Comparison of ENCODE assay signal across 1 cellular context in genomic region chr6:52416629-52417151, GRCh38.
TF ChIP-seq lines count a peak whose summit lies in the region.

No MANE protein-coding gene starts in this region.

TF ChIP-seq in K562, 482 proteins besides CTCF, POLR2A, EP300 and RAD21 (continued from another document and continues in another):
- TF ChIP-seq, protein P1, sequence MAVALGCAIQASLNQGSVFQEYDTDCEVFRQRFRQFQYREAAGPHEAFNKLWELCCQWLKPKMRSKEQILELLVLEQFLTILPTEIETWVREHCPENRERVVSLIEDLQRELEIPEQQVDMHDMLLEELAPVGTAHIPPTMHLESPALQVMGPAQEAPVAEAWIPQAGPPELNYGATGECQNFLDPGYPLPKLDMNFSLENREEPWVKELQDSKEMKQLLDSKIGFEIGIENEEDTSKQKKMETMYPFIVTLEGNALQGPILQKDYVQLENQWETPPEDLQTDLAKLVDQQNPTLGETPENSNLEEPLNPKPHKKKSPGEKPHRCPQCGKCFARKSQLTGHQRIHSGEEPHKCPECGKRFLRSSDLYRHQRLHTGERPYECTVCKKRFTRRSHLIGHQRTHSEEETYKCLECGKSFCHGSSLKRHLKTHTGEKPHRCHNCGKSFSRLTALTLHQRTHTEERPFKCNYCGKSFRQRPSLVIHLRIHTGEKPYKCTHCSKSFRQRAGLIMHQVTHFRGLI (CRISPR knock-in tag; IDR thresholded peaks at IDR 0.05), result no peak
- TF ChIP-seq TEAD4 (IDR thresholded peaks at IDR 0.05; ENCODE audit: low read length) (peak; percentile 55; the same call in 1 of the 2 replicates), TEAD4 (CRISPR knock-in tag; IDR thresholded peaks at IDR 0.05; ENCODE audit: borderline replicate concordance) (no peak), CLOCK (CRISPR knock-in tag; IDR thresholded peaks at IDR 0.05; ENCODE audit: borderline replicate concordance) (no peak), IRF2 (CRISPR knock-in tag; IDR thresholded peaks at IDR 0.05) (no peak), NFXL1 (CRISPR knock-in tag; IDR thresholded peaks at IDR 0.05) (no peak), HMG20A (CRISPR knock-in tag; conservative IDR thresholded peaks at IDR 0.05) (no peak), ZNF24 (IDR thresholded peaks at IDR 0.05) (0 out of 2 replicates have a peak, but pooled peaks have one; percentile 32), ZNF695 (CRISPR knock-in tag; IDR thresholded peaks at IDR 0.05) (no peak), SMAD2 (IDR thresholded peaks at IDR 0.05; ENCODE audit: low read depth, low read length) (no peak), BCLAF1 (IDR thresholded peaks at IDR 0.05; ENCODE audit: borderline replicate concordance in 1 of 2, control insufficient read depth in 1 of 2, low read depth in 2 of 2, low read length in 1 of 2) (no peak), SRSF7 (optimal IDR thresholded peaks at IDR 0.05; ENCODE audit: low read depth, low read length) (no peak), HLTF (IDR thresholded peaks at IDR 0.05) (no peak), CTBP1 (IDR thresholded peaks at IDR 0.05; ENCODE audit: borderline replicate concordance) (peak; percentile 31; the same call in 1 of the 2 replicates), EZH2 (IDR thresholded peaks at IDR 0.05; ENCODE audit: borderline replicate concordance, low read depth, low read length) (no peak), FOXK2 (conservative IDR thresholded peaks at IDR 0.05 in 1 of 2, IDR thresholded peaks at IDR 0.05 in 1 of 2; ENCODE audit: low read depth in 2 of 2) (peak; percentile 66 to 67; a peak in 2 of 4 replicates), MCM7 (IDR thresholded peaks at IDR 0.05) (no peak), NCOR1 (IDR thresholded peaks at IDR 0.05) (0 out of 2 replicates have a peak, but pooled peaks have one; percentile 10), SNRNP70 (optimal IDR thresholded peaks at IDR 0.05; ENCODE audit: low read depth, low read length) (no peak), SRSF1 (IDR thresholded peaks at IDR 0.05; ENCODE audit: low read depth, low read length) (no peak), SRSF3 (IDR thresholded peaks at IDR 0.05; ENCODE audit: insufficient read depth, low read length) (no peak), RBM15 (IDR thresholded peaks at IDR 0.05; ENCODE audit: insufficient read depth, low read length) (no peak), DIDO1 (tag; IDR thresholded peaks at IDR 0.05; ENCODE audit: low read depth) (no peak), FOXA1 (IDR thresholded peaks at IDR 0.05; ENCODE audit: borderline replicate concordance) (no peak), MXI1 (IDR thresholded peaks at IDR 0.05; ENCODE audit: low read depth, low read length) (no peak), ZBED1 (IDR thresholded peaks at IDR 0.05) (no peak), ARHGAP35 (IDR thresholded peaks at IDR 0.05; ENCODE audit: partially characterized antibody) (no peak), BMI1 (IDR thresholded peaks at IDR 0.05; ENCODE audit: low read length) (no peak), TCF7 (IDR thresholded peaks at IDR 0.05; ENCODE audit: borderline replicate concordance) (0 out of 2 replicates have a peak, but pooled peaks have one; percentile 4), TAF9B (IDR thresholded peaks at IDR 0.05; ENCODE audit: partially characterized antibody) (no peak), TBL1XR1 (IDR thresholded peaks at IDR 0.05; ENCODE audit: low read length in 2 of 2) (no peak), FOXJ3 (CRISPR knock-in tag; IDR thresholded peaks at IDR 0.05) (no peak), NUFIP1 (IDR thresholded peaks at IDR 0.05; ENCODE audit: partially characterized antibody) (no peak), CBX1 (IDR thresholded peaks at IDR 0.05; ENCODE audit: low read depth) (no peak), FOXJ2 (tag; IDR thresholded peaks at IDR 0.05) (no peak)
- TF ChIP-seq, protein P2, sequence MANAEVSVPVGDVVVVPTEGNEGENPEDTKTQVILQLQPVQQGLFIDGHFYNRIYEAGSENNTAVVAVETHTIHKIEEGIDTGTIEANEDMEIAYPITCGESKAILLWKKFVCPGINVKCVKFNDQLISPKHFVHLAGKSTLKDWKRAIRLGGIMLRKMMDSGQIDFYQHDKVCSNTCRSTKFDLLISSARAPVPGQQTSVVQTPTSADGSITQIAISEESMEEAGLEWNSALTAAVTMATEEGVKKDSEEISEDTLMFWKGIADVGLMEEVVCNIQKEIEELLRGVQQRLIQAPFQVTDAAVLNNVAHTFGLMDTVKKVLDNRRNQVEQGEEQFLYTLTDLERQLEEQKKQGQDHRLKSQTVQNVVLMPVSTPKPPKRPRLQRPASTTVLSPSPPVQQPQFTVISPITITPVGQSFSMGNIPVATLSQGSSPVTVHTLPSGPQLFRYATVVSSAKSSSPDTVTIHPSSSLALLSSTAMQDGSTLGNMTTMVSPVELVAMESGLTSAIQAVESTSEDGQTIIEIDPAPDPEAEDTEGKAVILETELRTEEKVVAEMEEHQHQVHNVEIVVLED (CRISPR knock-in tag; IDR thresholded peaks at IDR 0.05), result no peak
- TF ChIP-seq, protein P3, sequence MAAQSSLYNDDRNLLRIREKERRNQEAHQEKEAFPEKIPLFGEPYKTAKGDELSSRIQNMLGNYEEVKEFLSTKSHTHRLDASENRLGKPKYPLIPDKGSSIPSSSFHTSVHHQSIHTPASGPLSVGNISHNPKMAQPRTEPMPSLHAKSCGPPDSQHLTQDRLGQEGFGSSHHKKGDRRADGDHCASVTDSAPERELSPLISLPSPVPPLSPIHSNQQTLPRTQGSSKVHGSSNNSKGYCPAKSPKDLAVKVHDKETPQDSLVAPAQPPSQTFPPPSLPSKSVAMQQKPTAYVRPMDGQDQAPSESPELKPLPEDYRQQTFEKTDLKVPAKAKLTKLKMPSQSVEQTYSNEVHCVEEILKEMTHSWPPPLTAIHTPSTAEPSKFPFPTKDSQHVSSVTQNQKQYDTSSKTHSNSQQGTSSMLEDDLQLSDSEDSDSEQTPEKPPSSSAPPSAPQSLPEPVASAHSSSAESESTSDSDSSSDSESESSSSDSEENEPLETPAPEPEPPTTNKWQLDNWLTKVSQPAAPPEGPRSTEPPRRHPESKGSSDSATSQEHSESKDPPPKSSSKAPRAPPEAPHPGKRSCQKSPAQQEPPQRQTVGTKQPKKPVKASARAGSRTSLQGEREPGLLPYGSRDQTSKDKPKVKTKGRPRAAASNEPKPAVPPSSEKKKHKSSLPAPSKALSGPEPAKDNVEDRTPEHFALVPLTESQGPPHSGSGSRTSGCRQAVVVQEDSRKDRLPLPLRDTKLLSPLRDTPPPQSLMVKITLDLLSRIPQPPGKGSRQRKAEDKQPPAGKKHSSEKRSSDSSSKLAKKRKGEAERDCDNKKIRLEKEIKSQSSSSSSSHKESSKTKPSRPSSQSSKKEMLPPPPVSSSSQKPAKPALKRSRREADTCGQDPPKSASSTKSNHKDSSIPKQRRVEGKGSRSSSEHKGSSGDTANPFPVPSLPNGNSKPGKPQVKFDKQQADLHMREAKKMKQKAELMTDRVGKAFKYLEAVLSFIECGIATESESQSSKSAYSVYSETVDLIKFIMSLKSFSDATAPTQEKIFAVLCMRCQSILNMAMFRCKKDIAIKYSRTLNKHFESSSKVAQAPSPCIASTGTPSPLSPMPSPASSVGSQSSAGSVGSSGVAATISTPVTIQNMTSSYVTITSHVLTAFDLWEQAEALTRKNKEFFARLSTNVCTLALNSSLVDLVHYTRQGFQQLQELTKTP (IDR thresholded peaks at IDR 0.05; ENCODE audit: low read depth in 1 of 2, partially characterized antibody in 2 of 2), result no peak
- TF ChIP-seq, protein P4, sequence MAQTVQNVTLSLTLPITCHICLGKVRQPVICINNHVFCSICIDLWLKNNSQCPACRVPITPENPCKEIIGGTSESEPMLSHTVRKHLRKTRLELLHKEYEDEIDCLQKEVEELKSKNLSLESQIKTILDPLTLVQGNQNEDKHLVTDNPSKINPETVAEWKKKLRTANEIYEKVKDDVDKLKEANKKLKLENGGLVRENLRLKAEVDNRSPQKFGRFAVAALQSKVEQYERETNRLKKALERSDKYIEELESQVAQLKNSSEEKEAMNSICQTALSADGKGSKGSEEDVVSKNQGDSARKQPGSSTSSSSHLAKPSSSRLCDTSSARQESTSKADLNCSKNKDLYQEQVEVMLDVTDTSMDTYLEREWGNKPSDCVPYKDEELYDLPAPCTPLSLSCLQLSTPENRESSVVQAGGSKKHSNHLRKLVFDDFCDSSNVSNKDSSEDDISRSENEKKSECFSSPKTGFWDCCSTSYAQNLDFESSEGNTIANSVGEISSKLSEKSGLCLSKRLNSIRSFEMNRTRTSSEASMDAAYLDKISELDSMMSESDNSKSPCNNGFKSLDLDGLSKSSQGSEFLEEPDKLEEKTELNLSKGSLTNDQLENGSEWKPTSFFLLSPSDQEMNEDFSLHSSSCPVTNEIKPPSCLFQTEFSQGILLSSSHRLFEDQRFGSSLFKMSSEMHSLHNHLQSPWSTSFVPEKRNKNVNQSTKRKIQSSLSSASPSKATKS (CRISPR knock-in tag; IDR thresholded peaks at IDR 0.05), result no peak
- TF ChIP-seq, protein P5, sequence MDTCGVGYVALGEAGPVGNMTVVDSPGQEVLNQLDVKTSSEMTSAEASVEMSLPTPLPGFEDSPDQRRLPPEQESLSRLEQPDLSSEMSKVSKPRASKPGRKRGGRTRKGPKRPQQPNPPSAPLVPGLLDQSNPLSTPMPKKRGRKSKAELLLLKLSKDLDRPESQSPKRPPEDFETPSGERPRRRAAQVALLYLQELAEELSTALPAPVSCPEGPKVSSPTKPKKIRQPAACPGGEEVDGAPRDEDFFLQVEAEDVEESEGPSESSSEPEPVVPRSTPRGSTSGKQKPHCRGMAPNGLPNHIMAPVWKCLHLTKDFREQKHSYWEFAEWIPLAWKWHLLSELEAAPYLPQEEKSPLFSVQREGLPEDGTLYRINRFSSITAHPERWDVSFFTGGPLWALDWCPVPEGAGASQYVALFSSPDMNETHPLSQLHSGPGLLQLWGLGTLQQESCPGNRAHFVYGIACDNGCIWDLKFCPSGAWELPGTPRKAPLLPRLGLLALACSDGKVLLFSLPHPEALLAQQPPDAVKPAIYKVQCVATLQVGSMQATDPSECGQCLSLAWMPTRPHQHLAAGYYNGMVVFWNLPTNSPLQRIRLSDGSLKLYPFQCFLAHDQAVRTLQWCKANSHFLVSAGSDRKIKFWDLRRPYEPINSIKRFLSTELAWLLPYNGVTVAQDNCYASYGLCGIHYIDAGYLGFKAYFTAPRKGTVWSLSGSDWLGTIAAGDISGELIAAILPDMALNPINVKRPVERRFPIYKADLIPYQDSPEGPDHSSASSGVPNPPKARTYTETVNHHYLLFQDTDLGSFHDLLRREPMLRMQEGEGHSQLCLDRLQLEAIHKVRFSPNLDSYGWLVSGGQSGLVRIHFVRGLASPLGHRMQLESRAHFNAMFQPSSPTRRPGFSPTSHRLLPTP (IDR thresholded peaks at IDR 0.05; ENCODE audit: borderline replicate concordance, extremely low read depth, insufficient read length), result no peak
- TF ChIP-seq, protein P6, sequence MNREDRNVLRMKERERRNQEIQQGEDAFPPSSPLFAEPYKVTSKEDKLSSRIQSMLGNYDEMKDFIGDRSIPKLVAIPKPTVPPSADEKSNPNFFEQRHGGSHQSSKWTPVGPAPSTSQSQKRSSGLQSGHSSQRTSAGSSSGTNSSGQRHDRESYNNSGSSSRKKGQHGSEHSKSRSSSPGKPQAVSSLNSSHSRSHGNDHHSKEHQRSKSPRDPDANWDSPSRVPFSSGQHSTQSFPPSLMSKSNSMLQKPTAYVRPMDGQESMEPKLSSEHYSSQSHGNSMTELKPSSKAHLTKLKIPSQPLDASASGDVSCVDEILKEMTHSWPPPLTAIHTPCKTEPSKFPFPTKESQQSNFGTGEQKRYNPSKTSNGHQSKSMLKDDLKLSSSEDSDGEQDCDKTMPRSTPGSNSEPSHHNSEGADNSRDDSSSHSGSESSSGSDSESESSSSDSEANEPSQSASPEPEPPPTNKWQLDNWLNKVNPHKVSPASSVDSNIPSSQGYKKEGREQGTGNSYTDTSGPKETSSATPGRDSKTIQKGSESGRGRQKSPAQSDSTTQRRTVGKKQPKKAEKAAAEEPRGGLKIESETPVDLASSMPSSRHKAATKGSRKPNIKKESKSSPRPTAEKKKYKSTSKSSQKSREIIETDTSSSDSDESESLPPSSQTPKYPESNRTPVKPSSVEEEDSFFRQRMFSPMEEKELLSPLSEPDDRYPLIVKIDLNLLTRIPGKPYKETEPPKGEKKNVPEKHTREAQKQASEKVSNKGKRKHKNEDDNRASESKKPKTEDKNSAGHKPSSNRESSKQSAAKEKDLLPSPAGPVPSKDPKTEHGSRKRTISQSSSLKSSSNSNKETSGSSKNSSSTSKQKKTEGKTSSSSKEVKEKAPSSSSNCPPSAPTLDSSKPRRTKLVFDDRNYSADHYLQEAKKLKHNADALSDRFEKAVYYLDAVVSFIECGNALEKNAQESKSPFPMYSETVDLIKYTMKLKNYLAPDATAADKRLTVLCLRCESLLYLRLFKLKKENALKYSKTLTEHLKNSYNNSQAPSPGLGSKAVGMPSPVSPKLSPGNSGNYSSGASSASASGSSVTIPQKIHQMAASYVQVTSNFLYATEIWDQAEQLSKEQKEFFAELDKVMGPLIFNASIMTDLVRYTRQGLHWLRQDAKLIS (CRISPR knock-in tag; IDR thresholded peaks at IDR 0.05), result no peak
